ENCODE assay signal across 2 cellular contexts in genomic region chrX:40267334-40268118, GRCh38.
TF ChIP-seq lines count a peak whose summit lies in the region.

No MANE protein-coding gene starts in this region.

TF ChIP-seq in SK-N-SH, 30 proteins besides CTCF, POLR2A, EP300 and RAD21 (continued from another document):
- TF ChIP-seq USF2 (IDR thresholded peaks at IDR 0.05; ENCODE audit: borderline replicate concordance, low read depth, low read length) (no peak), FOXM1 (IDR thresholded peaks at IDR 0.05; ENCODE audit: low read depth) (no peak), ZBTB33 (IDR thresholded peaks at IDR 0.05; ENCODE audit: borderline replicate concordance, low read depth) (no peak), TCF12 (IDR thresholded peaks at IDR 0.05) (no peak), ELF1 (IDR thresholded peaks at IDR 0.05) (no peak)

TF ChIP-seq in SK-N-SH treated with all-trans-retinoic acid at 6 μM for 48 hours, 23 proteins besides CTCF, POLR2A, EP300 and RAD21 (continued from another document):
- TF ChIP-seq CSRNP3 (CRISPR knock-in tag; IDR thresholded peaks at IDR 0.05) (no peak), SNAI2 (CRISPR knock-in tag; IDR thresholded peaks at IDR 0.05) (no peak), ISL1 (CRISPR knock-in tag; IDR thresholded peaks at IDR 0.05) (no peak), OSR1 (CRISPR knock-in tag; IDR thresholded peaks at IDR 0.05) (no peak), ARNTL (CRISPR knock-in tag; IDR thresholded peaks at IDR 0.05; ENCODE audit: borderline replicate concordance, low read depth) (no peak), BACH2 (CRISPR knock-in tag; IDR thresholded peaks at IDR 0.05; ENCODE audit: borderline replicate concordance) (no peak), PATZ1 (CRISPR knock-in tag; IDR thresholded peaks at IDR 0.05; ENCODE audit: borderline replicate concordance) (no peak), ZC3H10 (CRISPR knock-in tag; IDR thresholded peaks at IDR 0.05) (no peak), PPARA (CRISPR knock-in tag; IDR thresholded peaks at IDR 0.05; ENCODE audit: borderline replicate concordance) (no peak), ZNF8 (CRISPR knock-in tag; IDR thresholded peaks at IDR 0.05) (no peak)
